25 cellular contexts compared by ENCODE assay signal in genomic region chr11:92219476-92219875, GRCh38. TPM values are rescaled to one million over a fixed set of nuclear protein-coding genes. Genes with fewer than 3 reads are reported as not detected.
"Had no signal": no experiment of that assay in that cellular context is flagged by ENCODE, and none has a peak within 500 bp of the region (broad histone marks: within the 10 kb centered on the region; RNA-seq: fewer than 3 reads in every experiment).

No MANE protein-coding gene starts in this region.

- ATAC-seq: HepG2, Panc1, PC-3 had no signal

- H3K27ac ChIP-seq: KMS-11, RWPE1 had no signal

- H3K9ac ChIP-seq: KMS-11, SK-N-SH had no signal

- H3K4me2 ChIP-seq: KMS-11, SK-N-SH had no signal

- DNase-seq: IMR-90, Kasumi-1, MM.1S, NCI-H1092 treated with DMSO at 0.1 percent for 48 hours, NCI-H1417, NCI-H1436 treated with DMSO at 0.1 percent for 48 hours, NCI-H1694, NCI-H187 treated with DMSO at 0.1 percent for 48 hours, NCI-H2029 treated with DMSO at 0.1 percent for 48 hours, NCI-H2171 treated with DMSO at 0.1 percent for 48 hours, NCI-H345, NCI-H446 treated with DMSO at 0.1 percent for 48 hours, NCI-H510A treated with DMSO at 0.1 percent for 48 hours, NCI-H526, PC-3, SHP77, SK-N-SH, SW 1271 had no signal

RNA-seq across cellular contexts. Expression of gene FAT3, which starts 5.1 kb away (rescaled TPM):
- total RNA-seq: HepG2, HT-29, OCI-LY7, PC-3, SK-MEL-5 had no signal
- polyA plus RNA-seq: HepG2 had no signal
